ENCODE assay signal across 11 cellular contexts in genomic region chr20:48759631-48760245, GRCh38.
DNase-seq lines count a peak whose midpoint lies in the region; ATAC-seq and FAIRE-seq lines count a peak whose summit lies in the region.
"Had no signal": no experiment of that assay in that cellular context is flagged by ENCODE, and none has a peak within 500 bp of the region (broad histone marks: within the 10 kb centered on the region; RNA-seq: fewer than 3 reads in every experiment).

No MANE protein-coding gene starts in this region.

- CTCF ChIA-PET in T-cell (lab: Charles Lee), result interaction anchor here (0.6 to 1.7 kb wide), 4 partner anchors 10 to 1061 kb away, joined by 3 to 10 read pairs (median 5); no protein-coding TSS in a partner anchor

- no peaks in the 10 kb centered on the region for H3K27me3 Mint-ChIP-seq in T-cell
- H3K27me3 Mint-ChIP-seq in naive B cell, result no peaks in the 10 kb centered on the region

- no peak for ATAC-seq in T-cell (replicated peaks in 1 of 4)
- ATAC-seq in naive B cell (ENCODE audit: low read depth in 2 of 2), result no peak
- no peak for ATAC-seq in HG03442 (IDR thresholded peaks at IDR 0.05; ENCODE audit: unreplicated experiment)
- no peak for ATAC-seq in GM21619 (IDR thresholded peaks at IDR 0.05; ENCODE audit: unreplicated experiment)
- no peak for ATAC-seq in GM18909 (IDR thresholded peaks at IDR 0.05; ENCODE audit: poor library complexity, unreplicated experiment)

- POLR2A ChIA-PET in T-cell (lab: Charles Lee), result interaction anchor here in 1 of 2 donors (0.7 to 1.1 kb wide), 2 partner anchors 12 to 15 kb away, joined by 3 to 11 read pairs; no protein-coding TSS in a partner anchor

- H3K9me3 Mint-ChIP-seq in T-cell (peaks cover 4 to 6% (median 4%) of the 10 kb centered on the region in 3 donors), naive B cell (peaks cover 0 to 20% (median 15%) of the 10 kb centered on the region in 7 donors)

- H3K36me3 Mint-ChIP-seq in T-cell, result peaks cover 28% of the 10 kb centered on the region
- peaks cover 0 to 14% of the 10 kb centered on the region in 2 donors for H3K36me3 Mint-ChIP-seq in naive B cell

- FAIRE-seq in GM19239 (lab: Jason Lieb, UNC), result peak; percentile 18
- FAIRE-seq: A549, TTC549 had no signal

- H3K4me3 Mint-ChIP-seq in T-cell (peak overlapping the region; percentile 67 to 76 (median 69)), naive B cell (peak overlapping the region in 7 of 8 donors; percentile 57 to 88 (median 84))

- peaks cover 73 to 99% (median 88%) of the 10 kb centered on the region in 3 donors for H3K4me1 Mint-ChIP-seq in T-cell
- peaks cover 61 to 86% (median 83%) of the 10 kb centered on the region in 3 donors for H3K4me1 Mint-ChIP-seq in naive B cell

- peak; percentile 45 for DNase-seq in NCI-H2171 treated with DMSO at 0.1 percent for 48 hours (lab: John Stamatoyannopoulos, UW)
- DNase-seq in NCI-H2171 (lab: John Stamatoyannopoulos, UW), result no peak
- DNase-seq in GM19239 (ENCODE audit: insufficient read length, low spot score), result no peak
- DNase-seq in T-cell, result no peak
- DNase-seq in naive B cell, result no peak
- DNase-seq: NCI-H1930 had no signal

- H3K27ac Mint-ChIP-seq in T-cell (peak overlapping the region; percentile 93 to 94), naive B cell (peak overlapping the region; percentile 61 to 96 (median 90))
